In genomic region chr9:109641079-109641659, GRCh38 we compare ENCODE assay signal across 9 cellular contexts.
DNase-seq lines count a peak whose midpoint lies in the region; ATAC-seq and TF ChIP-seq lines count a peak whose summit lies in the region.
"Had no signal": no experiment of that assay in that cellular context is flagged by ENCODE, and none has a peak within 500 bp of the region (broad histone marks: within the 10 kb centered on the region; RNA-seq: fewer than 3 reads in every experiment).

No MANE protein-coding gene starts in this region.

- no peaks in the 10 kb centered on the region for H3K36me3 Mint-ChIP-seq in osteocyte (ENCODE audit: unreplicated experiment)
- no peaks in the 10 kb centered on the region for H3K36me3 Mint-ChIP-seq in activated CD8-positive, alpha-beta memory T cell treated with anti-CD3 and anti-CD28 coated beads, Interleukin-2, amount 10 ng/mL, durations not matched to agents 7 days and 5 days
- no peaks in the 10 kb centered on the region for H3K36me3 Mint-ChIP-seq in stimulated activated effector memory CD8-positive, alpha-beta T cell treated with anti-CD3 and anti-CD28 coated beads, Interleukin-12 subunit alpha, Interleukin-12 subunit beta, amount 100 ng/mL, for 72 hours

- ATAC-seq in activated CD8-positive, alpha-beta memory T cell treated with anti-CD3 and anti-CD28 coated beads, Interleukin-2, amount 10 ng/mL, durations not matched to agents 7 days and 5 days = no peak
- ATAC-seq in stimulated activated effector memory CD8-positive, alpha-beta T cell treated with anti-CD3 and anti-CD28 coated beads, Interleukin-12 subunit alpha, Interleukin-12 subunit beta, amount 100 ng/mL, for 72 hours = no peak
- no peak for ATAC-seq in HG03354 (IDR thresholded peaks at IDR 0.05; ENCODE audit: poor library complexity, severe bottlenecking, unreplicated experiment)

- CTCF ChIA-PET in activated CD8-positive, alpha-beta memory T cell treated with anti-CD3 and anti-CD28 coated beads, Interleukin-2, amount 10 ng/mL, durations not matched to agents 7 days and 5 days (lab: Charles Lee) = no interaction called here

- peak overlapping the region; percentile 24 for H3K4me3 ChIP-seq in fibroblast of mammary gland (ENCODE audit: control insufficient read depth, low read depth, low read length)

- DNase-seq in Ammon's horn (ENCODE audit: low spot score) (peak; percentile 40), NCI-H69 (lab: John Stamatoyannopoulos, UW) (peak; percentile 64), fibroblast of mammary gland (ENCODE audit: low read depth) (no peak), osteocyte (ENCODE audit: extremely low spot score, unreplicated experiment) (no peak), NCI-H82 (lab: John Stamatoyannopoulos, UW) (no peak)
- DNase-seq in activated CD8-positive, alpha-beta memory T cell treated with anti-CD3 and anti-CD28 coated beads, Interleukin-2, amount 10 ng/mL, durations not matched to agents 7 days and 5 days = no peak
- no peak for DNase-seq in stimulated activated effector memory CD8-positive, alpha-beta T cell treated with anti-CD3 and anti-CD28 coated beads, Interleukin-12 subunit alpha, Interleukin-12 subunit beta, amount 100 ng/mL, for 72 hours (ENCODE audit: low spot score in 2 of 2)
- DNase-seq: activated CD8-positive, alpha-beta memory T cell treated with anti-CD3 and anti-CD28 coated beads, Interleukin-2, amount 50 U/mL, for 4 hours had no signal

- H3K27ac Mint-ChIP-seq in osteocyte (ENCODE audit: unreplicated experiment) = peak overlapping the region; percentile 59
- no peak overlapping the region for H3K27ac Mint-ChIP-seq in activated CD8-positive, alpha-beta memory T cell treated with anti-CD3 and anti-CD28 coated beads, Interleukin-2, amount 10 ng/mL, durations not matched to agents 7 days and 5 days
- no peak overlapping the region for H3K27ac Mint-ChIP-seq in stimulated activated effector memory CD8-positive, alpha-beta T cell treated with anti-CD3 and anti-CD28 coated beads, Interleukin-12 subunit alpha, Interleukin-12 subunit beta, amount 100 ng/mL, for 72 hours

- H3K27me3 Mint-ChIP-seq in osteocyte (ENCODE audit: unreplicated experiment) = peaks cover 56% of the 10 kb centered on the region
- H3K27me3 Mint-ChIP-seq in activated CD8-positive, alpha-beta memory T cell treated with anti-CD3 and anti-CD28 coated beads, Interleukin-2, amount 10 ng/mL, durations not matched to agents 7 days and 5 days = peaks cover 42% of the 10 kb centered on the region

- H3K9me3 Mint-ChIP-seq in osteocyte (ENCODE audit: unreplicated experiment) = peaks cover 9% of the 10 kb centered on the region
- no peaks in the 10 kb centered on the region for H3K9me3 Mint-ChIP-seq in activated CD8-positive, alpha-beta memory T cell treated with anti-CD3 and anti-CD28 coated beads, Interleukin-2, amount 10 ng/mL, durations not matched to agents 7 days and 5 days (ENCODE audit: low read depth)
- H3K9me3 Mint-ChIP-seq in stimulated activated effector memory CD8-positive, alpha-beta T cell treated with anti-CD3 and anti-CD28 coated beads, Interleukin-12 subunit alpha, Interleukin-12 subunit beta, amount 100 ng/mL, for 72 hours = peaks cover 9% of the 10 kb centered on the region

- H3K4me3 Mint-ChIP-seq in osteocyte (ENCODE audit: unreplicated experiment) = peak overlapping the region; percentile 74
- H3K4me3 Mint-ChIP-seq in activated CD8-positive, alpha-beta memory T cell treated with anti-CD3 and anti-CD28 coated beads, Interleukin-2, amount 10 ng/mL, durations not matched to agents 7 days and 5 days = no peak overlapping the region
- no peak overlapping the region for H3K4me3 Mint-ChIP-seq in stimulated activated effector memory CD8-positive, alpha-beta T cell treated with anti-CD3 and anti-CD28 coated beads, Interleukin-12 subunit alpha, Interleukin-12 subunit beta, amount 100 ng/mL, for 72 hours

- H3K4me1 Mint-ChIP-seq in osteocyte (ENCODE audit: unreplicated experiment) = peaks cover 9% of the 10 kb centered on the region
- H3K4me1 Mint-ChIP-seq in activated CD8-positive, alpha-beta memory T cell treated with anti-CD3 and anti-CD28 coated beads, Interleukin-2, amount 10 ng/mL, durations not matched to agents 7 days and 5 days = no peaks in the 10 kb centered on the region
- H3K4me1 Mint-ChIP-seq in stimulated activated effector memory CD8-positive, alpha-beta T cell treated with anti-CD3 and anti-CD28 coated beads, Interleukin-12 subunit alpha, Interleukin-12 subunit beta, amount 100 ng/mL, for 72 hours = no peaks in the 10 kb centered on the region

- TF ChIP-seq CTCF in fibroblast of mammary gland (conservative IDR thresholded peaks at IDR 0.05; ENCODE audit: control insufficient read depth, insufficient read depth, low read depth, low read length) (no peak), osteocyte (IDR thresholded peaks at IDR 0.05) (no peak)

Comparison
In these comparisons a context has a peak if more than half of its experiments do, and no peak if none do; other contexts are left out.
1. DNase-seq: peak in Ammon's horn (single experiment) and NCI-H69 (single experiment); none in fibroblast of mammary gland (single experiment), osteocyte (single experiment), activated CD8-positive, alpha-beta memory T cell treated with anti-CD3 and anti-CD28 coated beads, Interleukin-2, amount 10 ng/mL, durations not matched to agents 7 days and 5 days (single experiment), stimulated activated effector memory CD8-positive, alpha-beta T cell treated with anti-CD3 and anti-CD28 coated beads, Interleukin-12 subunit alpha, Interleukin-12 subunit beta, amount 100 ng/mL, for 72 hours (0 of 2) and NCI-H82 (single experiment).